8 cellular contexts compared by ENCODE assay signal in the genomic region with DNA sequence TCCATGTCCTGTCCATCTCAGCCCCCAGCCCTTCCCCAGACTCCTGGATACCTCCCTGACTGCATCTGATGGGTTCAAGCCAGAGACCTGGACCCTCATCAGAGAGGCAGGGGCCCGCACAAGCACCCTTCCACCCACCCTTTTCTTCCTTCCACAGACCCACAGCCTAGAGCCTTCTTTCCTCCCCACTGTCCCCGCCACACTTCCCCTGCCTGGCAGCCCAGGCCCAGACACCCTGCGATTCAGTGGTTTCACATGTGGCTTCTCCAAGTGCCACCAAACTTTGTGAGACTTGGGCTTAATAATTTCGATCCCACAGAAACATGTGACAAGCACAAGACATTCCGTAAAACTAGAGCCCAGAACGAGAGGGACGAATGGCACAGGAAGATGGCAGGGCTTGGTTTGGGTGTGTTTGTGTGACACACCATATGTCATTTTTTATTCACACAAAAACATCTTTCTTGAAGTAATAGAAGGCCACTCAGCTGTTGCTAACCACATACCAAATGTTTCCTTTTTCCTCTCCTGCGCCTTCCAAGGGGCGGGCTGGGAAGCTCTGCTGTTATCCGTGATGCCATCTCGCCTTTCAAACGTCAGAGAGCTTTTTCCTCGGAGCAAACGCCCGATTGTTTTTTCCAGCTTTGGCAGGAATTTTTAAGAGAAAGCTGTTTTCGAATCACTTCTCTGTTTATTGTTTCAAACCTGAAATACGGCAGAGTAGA.
A peak's percentile ranks its signal among the peaks of the same experiment; 100 is the strongest.
DNase-seq lines count a peak whose midpoint lies in the region; ATAC-seq and TF ChIP-seq lines count a peak whose summit lies in the region.

No MANE protein-coding gene starts in this region.

- no peaks in the 10 kb centered on the region for H3K9me3 ChIP-seq in left lung

- no peaks in the 10 kb centered on the region for H3K36me3 ChIP-seq in left lung

- H3K27me3 ChIP-seq in left lung, result no peaks in the 10 kb centered on the region

- intact Hi-C loops in left lung (cut with DNase I), result no loop called here

- no peak for TF ChIP-seq CTCF in left lung (IDR thresholded peaks at IDR 0.05)

- peak; percentile 23 for DNase-seq in NCI-H2171 treated with DMSO at 0.1 percent for 48 hours (lab: John Stamatoyannopoulos, UW)
- no peak for DNase-seq in NCI-H2171 (lab: John Stamatoyannopoulos, UW)
- DNase-seq in astrocyte of the hippocampus (ENCODE audit: low read depth, low spot score), result peak; percentile 48
- DNase-seq in left lung, result no peak
- DNase-seq in SHP77 treated with DMSO at 0.1 percent for 48 hours (lab: John Stamatoyannopoulos, UW), result no peak

- ATAC-seq in left lung, result peak; percentile 38
- ATAC-seq in esophagus mucosa, result no peak
- no peak for ATAC-seq in HG02840 (IDR thresholded peaks at IDR 0.05; ENCODE audit: low FRiP score, unreplicated experiment)

- peak overlapping the region; percentile 39 to 74 for H3K27ac ChIP-seq in left lung
- peak overlapping the region; percentile 63 for H3K27ac ChIP-seq in temporal lobe (ENCODE audit: low read depth, low read length)

- H3K4me1 ChIP-seq in left lung, result peaks cover 36 to 66% of the 10 kb centered on the region in 2 donors

- H3K4me3 ChIP-seq in left lung, result no peak overlapping the region

Comparison
In these comparisons a context has a peak if more than half of its experiments do, and no peak if none do; other contexts are left out.
1. DNase-seq: peak in NCI-H2171 treated with DMSO at 0.1 percent for 48 hours (single experiment) and astrocyte of the hippocampus (single experiment); none in NCI-H2171 (single experiment), left lung (0 of 2) and SHP77 treated with DMSO at 0.1 percent for 48 hours (single experiment).